In the genomic region with DNA sequence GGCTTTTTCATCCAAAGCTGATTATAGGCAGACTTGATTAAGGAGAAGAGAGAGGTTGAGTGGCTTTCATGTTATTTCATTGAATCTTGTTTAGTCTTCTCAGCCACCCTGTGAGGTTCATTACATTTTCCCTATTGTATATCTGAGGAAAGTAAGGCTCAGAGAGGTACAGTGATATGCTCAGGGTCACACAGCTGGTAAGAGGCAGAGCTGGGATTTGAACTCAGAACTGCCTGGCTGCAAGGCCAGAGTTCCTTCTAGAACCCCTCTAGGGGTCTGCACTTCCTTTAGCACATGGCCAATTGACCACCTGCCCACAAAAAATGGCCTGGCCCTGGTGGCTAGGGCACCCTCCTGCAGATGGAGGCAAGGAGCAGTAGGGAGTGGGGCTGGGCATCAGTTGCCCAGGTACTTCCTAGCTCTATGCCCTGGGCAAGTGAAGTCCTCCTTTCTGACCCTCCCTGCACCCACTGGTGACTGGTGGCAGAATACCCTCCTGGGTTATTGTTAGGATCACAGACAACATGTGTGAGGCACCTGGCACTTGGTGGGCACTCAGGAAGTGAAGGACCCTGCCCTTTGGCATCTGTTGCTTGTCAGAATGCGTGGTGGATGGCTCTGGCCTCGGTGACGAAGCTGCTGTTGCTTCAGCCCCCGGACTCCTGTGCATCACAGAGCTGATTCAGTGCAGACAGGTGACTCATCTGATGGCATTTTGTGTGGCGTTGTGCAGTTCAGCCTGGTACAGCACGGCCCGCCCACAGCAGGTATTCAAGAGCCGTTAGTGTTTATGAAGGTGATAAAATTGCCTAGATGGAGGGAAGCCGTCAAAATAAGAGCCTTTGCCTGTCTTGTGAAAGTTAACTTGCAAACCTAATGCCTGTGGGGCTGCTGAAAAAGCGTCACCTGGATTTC, we compare ENCODE assay signal across 8 cellular contexts.
DNase-seq lines count a peak whose midpoint lies in the region; ATAC-seq and TF ChIP-seq lines count a peak whose summit lies in the region.

No MANE protein-coding gene starts in this region.

- H3K4me2 ChIP-seq in hepatocyte: no peak overlapping the region

- H3K9me3 ChIP-seq in hepatocyte (ENCODE audit: low read depth) (no peaks in the 10 kb centered on the region), aorta (ENCODE audit: control insufficient read depth, low read length) (no peaks in the 10 kb centered on the region)

- H3K27me3 ChIP-seq in hepatocyte (no peaks in the 10 kb centered on the region), aorta (ENCODE audit: control insufficient read depth in 1 of 2, insufficient read depth in 2 of 2, low read length in 1 of 2) (no peaks in the 10 kb centered on the region)

- intact Hi-C loops in aorta (cut with DNase I): no loop called here

- peaks cover 20% of the 10 kb centered on the region for H3K79me2 ChIP-seq in hepatocyte

- peak overlapping the region; percentile 61 for H3K27ac ChIP-seq in hepatocyte
- no peak overlapping the region for H3K27ac ChIP-seq in aorta (ENCODE audit: low read depth in 1 of 2, low read length in 2 of 2)

- 49% methylated on average over 10 of the region's 10 CpGs for WGBS in hepatocyte (ENCODE audit: low lambda C conversion rate, missing lambda C conversion rate)
- WGBS in aorta, 2 donors: 75 to 82% methylated on average over 10 of the region's 10 CpGs

- H4K20me1 ChIP-seq in hepatocyte (ENCODE audit: insufficient read depth, poor library complexity, severe bottlenecking): no peaks in the 10 kb centered on the region

- no peak overlapping the region for H2AFZ ChIP-seq in hepatocyte

- TF ChIP-seq CTCF in hepatocyte (IDR thresholded peaks at IDR 0.05; ENCODE audit: poor library complexity): no peak

- no peak for ATAC-seq in aorta (ENCODE audit: low FRiP score)

- no peak overlapping the region for H3K4me3 ChIP-seq in hepatocyte
- no peak overlapping the region for H3K4me3 ChIP-seq in aorta (ENCODE audit: low read length in 2 of 2)

- H3K4me1 ChIP-seq in hepatocyte (ENCODE audit: insufficient read depth): peaks cover 33% of the 10 kb centered on the region
- H3K4me1 ChIP-seq in aorta (ENCODE audit: control insufficient read depth in 1 of 2, insufficient read depth in 2 of 2, low read length in 2 of 2): no peaks in the 10 kb centered on the region

- H3K9me2 ChIP-seq in hepatocyte (replicated peaks; ENCODE audit: insufficient read depth): no peaks in the 10 kb centered on the region

- peak; percentile 44 to 55 for DNase-seq in activated CD4-positive, alpha-beta T cell treated with anti-CD3 and anti-CD28 coated beads for 4 hours
- DNase-seq in activated CD4-positive, alpha-beta T cell treated with anti-CD3 and anti-CD28 coated beads, Interleukin-2, amount 50 U/mL, for 1 hour: no peak
- peak; percentile 67 for DNase-seq in activated CD8-positive, alpha-beta memory T cell treated with anti-CD3 and anti-CD28 coated beads for 24 hours
- DNase-seq in hepatocyte (ENCODE audit: low spot score): peak; percentile 84
- DNase-seq in stimulated activated CD4-positive, alpha-beta T cell treated with anti-CD3 and anti-CD28 coated beads, TNF-alpha, amount 100 ng/mL, for 4 hours (ENCODE audit: low read depth in 3 of 3): peak; percentile 18 to 48 (median 23)
- no peak for DNase-seq in NCI-H524 treated with DMSO at 0.1 percent for 48 hours (lab: John Stamatoyannopoulos, UW)
- no peak for DNase-seq in NCI-H146 (lab: John Stamatoyannopoulos, UW)
- no peak for DNase-seq in aorta

- H3K36me3 ChIP-seq in hepatocyte (replicated peaks; ENCODE audit: insufficient read depth, low read depth) (no peaks in the 10 kb centered on the region), aorta (ENCODE audit: control insufficient read depth in 1 of 2, insufficient read depth in 2 of 2, low read length in 1 of 2) (no peaks in the 10 kb centered on the region)

Comparison
In these comparisons a context has a peak if more than half of its experiments do, and no peak if none do; other contexts are left out.
1. DNase-seq: peak in activated CD4-positive, alpha-beta T cell treated with anti-CD3 and anti-CD28 coated beads for 4 hours (2 of 2), activated CD8-positive, alpha-beta memory T cell treated with anti-CD3 and anti-CD28 coated beads for 24 hours (single experiment), hepatocyte (single experiment) and stimulated activated CD4-positive, alpha-beta T cell treated with anti-CD3 and anti-CD28 coated beads, TNF-alpha, amount 100 ng/mL, for 4 hours (3 of 3); none in activated CD4-positive, alpha-beta T cell treated with anti-CD3 and anti-CD28 coated beads, Interleukin-2, amount 50 U/mL, for 1 hour (single experiment), NCI-H524 treated with DMSO at 0.1 percent for 48 hours (single experiment), NCI-H146 (single experiment) and aorta (0 of 2).